ENCODE assay signal across 8 cellular contexts in the genomic region with DNA sequence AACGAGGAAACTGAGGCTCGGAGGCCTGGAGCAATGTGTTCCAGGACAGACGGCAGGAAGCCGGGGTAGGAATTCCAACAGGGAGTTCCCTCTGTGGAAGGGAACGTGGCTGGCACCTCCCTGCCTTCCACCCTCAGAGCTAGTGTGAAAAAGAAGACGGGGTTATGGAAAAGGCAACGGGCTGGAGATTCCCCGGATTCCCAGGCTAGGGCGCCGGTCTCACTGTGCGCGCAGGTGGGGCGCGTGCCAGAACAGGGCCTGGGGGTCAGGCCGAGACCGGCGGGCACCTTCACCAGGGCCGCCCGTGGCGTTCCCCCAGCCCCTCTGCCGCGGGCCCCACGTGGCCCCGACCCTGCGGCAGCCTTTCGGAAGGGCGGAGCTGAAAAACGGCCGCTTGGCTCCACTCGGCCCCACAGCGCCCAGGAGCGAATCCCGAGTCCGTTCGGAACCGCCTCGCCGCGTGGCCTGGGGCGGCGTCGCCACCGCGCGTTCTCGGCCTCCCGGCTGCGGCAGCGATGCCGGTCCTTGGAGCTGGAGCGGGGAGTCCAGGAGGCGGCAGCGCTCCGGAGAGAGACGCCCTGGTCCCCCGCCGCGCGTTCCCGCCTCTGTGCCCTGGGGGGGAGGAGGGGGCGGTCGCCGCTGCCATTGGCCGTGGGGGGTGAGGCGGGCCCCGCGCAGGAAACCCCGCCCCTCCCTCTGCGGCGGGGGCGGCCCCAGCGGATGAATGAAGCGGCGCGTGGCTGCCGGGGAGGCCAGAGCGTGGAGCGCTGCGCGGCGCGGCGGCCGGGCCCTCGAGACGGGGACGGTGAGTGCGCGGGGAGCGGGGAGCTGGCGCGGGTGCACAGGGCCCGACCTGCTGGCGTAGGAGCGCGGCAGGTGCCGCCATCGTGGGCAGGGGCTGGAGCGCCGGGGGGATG. TPM values are rescaled to one million over a fixed set of nuclear protein-coding genes. Genes with fewer than 3 reads are reported as not detected.
DNase-seq lines count a peak whose midpoint lies in the region; ATAC-seq and TF ChIP-seq lines count a peak whose summit lies in the region.

A gene with protein sequence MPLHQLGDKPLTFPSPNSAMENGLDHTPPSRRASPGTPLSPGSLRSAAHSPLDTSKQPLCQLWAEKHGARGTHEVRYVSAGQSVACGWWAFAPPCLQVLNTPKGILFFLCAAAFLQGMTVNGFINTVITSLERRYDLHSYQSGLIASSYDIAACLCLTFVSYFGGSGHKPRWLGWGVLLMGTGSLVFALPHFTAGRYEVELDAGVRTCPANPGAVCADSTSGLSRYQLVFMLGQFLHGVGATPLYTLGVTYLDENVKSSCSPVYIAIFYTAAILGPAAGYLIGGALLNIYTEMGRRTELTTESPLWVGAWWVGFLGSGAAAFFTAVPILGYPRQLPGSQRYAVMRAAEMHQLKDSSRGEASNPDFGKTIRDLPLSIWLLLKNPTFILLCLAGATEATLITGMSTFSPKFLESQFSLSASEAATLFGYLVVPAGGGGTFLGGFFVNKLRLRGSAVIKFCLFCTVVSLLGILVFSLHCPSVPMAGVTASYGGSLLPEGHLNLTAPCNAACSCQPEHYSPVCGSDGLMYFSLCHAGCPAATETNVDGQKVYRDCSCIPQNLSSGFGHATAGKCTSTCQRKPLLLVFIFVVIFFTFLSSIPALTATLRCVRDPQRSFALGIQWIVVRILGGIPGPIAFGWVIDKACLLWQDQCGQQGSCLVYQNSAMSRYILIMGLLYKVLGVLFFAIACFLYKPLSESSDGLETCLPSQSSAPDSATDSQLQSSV (plus strand): TSS at position 755 of the 917 bp plus-strand sequence. CDS start 13,952 bp downstream, outside the sequence.

- H3K27ac Mint-ChIP-seq in T-helper 2 cell treated with Interferon-gamma antibody and Interleukin-4, amounts not matched to agents 5 μg/mL and 100 μg/mL, for 36 hours, result peak within 1 kb of the TSS; percentile 80

- in situ Hi-C loops in brain microvascular endothelial cell (cut with HindIII; ENCODE audit: low pct_ligation_motif_present, low sequenced_read_pairs), result no loop called here

- peaks cover 5% of the 10 kb centered on the region for H3K27me3 Mint-ChIP-seq in T-helper 2 cell treated with Interferon-gamma antibody and Interleukin-4, amounts not matched to agents 5 μg/mL and 100 μg/mL, for 36 hours (ENCODE audit: low read depth)

- 0 out of 2 replicates have a peak, but pooled peaks cover 2% of the 10 kb centered on the region for H3K4me1 ChIP-seq in iPS DF 6.9 (ENCODE audit: control insufficient read depth, insufficient read depth, low read length)
- peaks cover 4% of the 10 kb centered on the region for H3K4me1 ChIP-seq in skeletal muscle satellite cell (ENCODE audit: control insufficient read depth, insufficient read depth, low read length)

- H3K27ac ChIP-seq in iPS DF 6.9 (ENCODE audit: low read length), result no peak within 1 kb of the TSS
- no peak within 1 kb of the TSS for H3K27ac ChIP-seq in brain microvascular endothelial cell

- WGBS in iPS DF 6.9 (ENCODE audit: insufficient coverage, insufficient read length), result no CpG with 5 or more reads among the region's 100 CpGs

- peaks cover 9% of the 10 kb centered on the region; the same call in 1 of the 2 replicates for H3K27me3 ChIP-seq in iPS DF 6.9 (ENCODE audit: control insufficient read depth, insufficient read depth, low read length)
- H3K27me3 ChIP-seq in skeletal muscle satellite cell (ENCODE audit: control insufficient read depth, insufficient read depth, low read length), result peaks cover 91% of the 10 kb centered on the region
- H3K27me3 ChIP-seq in brain microvascular endothelial cell (replicated peaks), result peaks cover 46% of the 10 kb centered on the region

- H3K9ac ChIP-seq in skeletal muscle satellite cell (ENCODE audit: low read depth, low read length), result no peak within 1 kb of the TSS

- peak within 1 kb of the TSS; percentile 81 for H3K4me2 ChIP-seq in skeletal muscle satellite cell (ENCODE audit: low read length)

- no peaks in the 10 kb centered on the region for H3K9me3 Mint-ChIP-seq in T-helper 2 cell treated with Interferon-gamma antibody and Interleukin-4, amounts not matched to agents 5 μg/mL and 100 μg/mL, for 36 hours

- H3K4me3 ChIP-seq in GM08714 (ENCODE audit: low read length) (peak within 1 kb of the TSS; percentile 84; the same call in 1 of the 2 replicates), iPS DF 6.9 (ENCODE audit: low read length) (peak within 1 kb of the TSS; percentile 76), skeletal muscle satellite cell (ENCODE audit: low read length) (peak within 1 kb of the TSS; percentile 64), brain microvascular endothelial cell (ENCODE audit: low read depth, low read length) (no peak within 1 kb of the TSS)

- peak; percentile 45 for ATAC-seq in HG02610 (IDR thresholded peaks at IDR 0.05; ENCODE audit: unreplicated experiment)

- H3K9me3 ChIP-seq in iPS DF 6.9 (ENCODE audit: control insufficient read depth, insufficient read depth, low read length) (no peaks in the 10 kb centered on the region), skeletal muscle satellite cell (replicated peaks; ENCODE audit: low read length) (no peaks in the 10 kb centered on the region)

- peaks cover 22% of the 10 kb centered on the region for H3K4me1 Mint-ChIP-seq in T-helper 2 cell treated with Interferon-gamma antibody and Interleukin-4, amounts not matched to agents 5 μg/mL and 100 μg/mL, for 36 hours (ENCODE audit: low read depth)

- peak within 1 kb of the TSS; percentile 85 for H3K4me3 Mint-ChIP-seq in T-helper 2 cell treated with Interferon-gamma antibody and Interleukin-4, amounts not matched to agents 5 μg/mL and 100 μg/mL, for 36 hours

- H3K36me3 Mint-ChIP-seq in T-helper 2 cell treated with Interferon-gamma antibody and Interleukin-4, amounts not matched to agents 5 μg/mL and 100 μg/mL, for 36 hours (ENCODE audit: low read depth), result peaks cover 15% of the 10 kb centered on the region

- no peak for TF ChIP-seq CTCF in brain microvascular endothelial cell (IDR thresholded peaks at IDR 0.05; ENCODE audit: low read depth, low read length, missing control alignments)

- DNase-seq in NCI-H128 (lab: John Stamatoyannopoulos, UW; ENCODE audit: unreplicated experiment) (peak; percentile 40), anterior cingulate cortex (lab: John Stamatoyannopoulos, UW) (peak in 50 of 58 donors; percentile 11 to 84 (median 48)), iPS DF 6.9 (ENCODE audit: low read depth, low spot score) (no peak), brain microvascular endothelial cell (no peak)
- peak; percentile 91 for DNase-seq in T-helper 2 cell treated with Interferon-gamma antibody and Interleukin-4, amounts not matched to agents 5 μg/mL and 100 μg/mL, for 36 hours (ENCODE audit: low spot score)

- H3K36me3 ChIP-seq in iPS DF 6.9 (ENCODE audit: control insufficient read depth, insufficient read depth, low read length) (no peaks in the 10 kb centered on the region; the same call in 1 of the 2 replicates), skeletal muscle satellite cell (ENCODE audit: insufficient read depth, low read length) (no peaks in the 10 kb centered on the region), brain microvascular endothelial cell (replicated peaks) (no peaks in the 10 kb centered on the region)

RNA-seq across cellular contexts. Expression of the gene that starts here (rescaled TPM):
- total RNA-seq in skeletal muscle satellite cell (2012; rRNA removed), result 1.5 and 2.0 TPM in 2 replicates

Comparison
In these comparisons a context has a peak if more than half of its experiments do, and no peak if none do; other contexts are left out.
1. DNase-seq: peak in NCI-H128 (single experiment), T-helper 2 cell treated with Interferon-gamma antibody and Interleukin-4, amounts not matched to agents 5 μg/mL and 100 μg/mL, for 36 hours (single experiment) and anterior cingulate cortex (50 of 58); none in iPS DF 6.9 (single experiment) and brain microvascular endothelial cell (single experiment).